Comparison of ENCODE assay signal across 19 cellular contexts in genomic region chr5:142255831-142256230, GRCh38.
"Had no signal": no experiment of that assay in that cellular context is flagged by ENCODE, and none has a peak within 500 bp of the region (broad histone marks: within the 10 kb centered on the region; RNA-seq: fewer than 3 reads in every experiment).

No MANE protein-coding gene starts in this region.

- H3K27ac ChIP-seq: HL-60 had no signal

- DNase-seq: Karpas-422, KG1, MM.1S, NCI-H1092 treated with DMSO at 0.1 percent for 48 hours, NCI-H1417, NCI-H1436 treated with DMSO at 0.1 percent for 48 hours, NCI-H1694, NCI-H1930, NCI-H2081, NCI-H2171, NCI-H226, NCI-H446, NCI-H510A, NCI-H524 treated with DMSO at 0.1 percent for 48 hours, NCI-H69, NCI-H774, RPMI8226, SHP77 had no signal
